In the genomic region with DNA sequence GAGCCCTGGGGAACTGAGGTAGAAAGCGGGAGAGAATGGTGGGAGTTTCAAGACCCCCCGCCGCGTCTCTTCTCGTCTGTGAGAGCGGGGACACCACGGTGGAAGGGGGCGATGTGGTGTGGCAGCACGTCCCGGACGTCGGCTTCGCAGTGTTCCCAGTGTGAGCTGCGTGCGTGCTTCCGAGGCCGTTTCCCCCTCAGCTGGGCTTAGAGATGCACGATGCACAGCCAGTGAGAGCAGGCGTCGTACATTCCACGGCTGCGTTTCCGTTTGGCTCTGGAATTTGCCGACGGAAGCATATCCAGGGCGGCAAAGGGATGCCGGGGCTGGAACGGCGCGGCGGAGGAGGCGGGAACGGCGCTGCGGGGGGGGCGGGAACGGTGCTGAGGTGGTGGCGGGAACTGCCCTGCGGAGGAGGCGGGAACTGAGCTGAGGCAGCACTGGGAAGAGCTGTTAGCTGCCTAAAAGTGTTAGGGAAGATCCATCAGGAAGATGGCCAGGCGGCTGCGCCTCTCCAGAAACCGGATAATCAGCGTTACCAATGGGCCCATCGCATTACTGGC, we compare ENCODE assay signal across 9 cellular contexts. TPM values are rescaled to one million over a fixed set of nuclear protein-coding genes. Genes with fewer than 3 reads are reported as not detected.
DNase-seq lines count a peak whose midpoint lies in the region; ATAC-seq and TF ChIP-seq lines count a peak whose summit lies in the region.
"Had no signal": no experiment of that assay in that cellular context is flagged by ENCODE, and none has a peak within 500 bp of the region (broad histone marks: within the 10 kb centered on the region; RNA-seq: fewer than 3 reads in every experiment).

No MANE protein-coding gene starts in this region.

- DNase-seq in SHP77 (lab: John Stamatoyannopoulos, UW) (peak; percentile 10 to 21), SHP77 treated with DMSO at 0.1 percent for 48 hours (lab: John Stamatoyannopoulos, UW) (no peak), SJCRH30 (peak; percentile 75 to 76), foreskin fibroblast (peak; percentile 42 to 74), activated gamma-delta T cell (lab: John Stamatoyannopoulos, UW) (no peak)

- H3K36me3 Mint-ChIP-seq in nephron (ENCODE audit: low read depth) = peaks cover 19% of the 10 kb centered on the region

- peaks cover 37% of the 10 kb centered on the region for H3K9me3 Mint-ChIP-seq in nephron

- no peaks in the 10 kb centered on the region; the same call in 1 of the 2 replicates for H3K9me3 ChIP-seq in SJCRH30 (replicated peaks)

- H3K27ac Mint-ChIP-seq in nephron = peak overlapping the region; percentile 94 to 99 (median 95)

- no peaks in the 10 kb centered on the region for H3K36me3 ChIP-seq in SJCRH30

- TF ChIP-seq CTCF in foreskin fibroblast (IDR thresholded peaks at IDR 0.05; ENCODE audit: low read depth, low read length) = no peak
- no peak for TF ChIP-seq CTCF in nephron (IDR thresholded peaks at IDR 0.05; ENCODE audit: unreplicated experiment in 3 of 3)

- H3K4me1 ChIP-seq in SJCRH30 = peaks cover 42% of the 10 kb centered on the region

- H3K27me3 Mint-ChIP-seq in nephron (ENCODE audit: low read depth) = peaks cover 11% of the 10 kb centered on the region

- H3K4me3 ChIP-seq in SJCRH30 (peak overlapping the region; percentile 63), foreskin fibroblast (ENCODE audit: low read depth in 1 of 2, low read length in 2 of 2) (peak overlapping the region; percentile 46 to 77)

- no peaks in the 10 kb centered on the region for H3K27me3 ChIP-seq in SJCRH30

- H3K4me3 Mint-ChIP-seq in nephron = peak overlapping the region; percentile 82 to 83 (median 82)

- ATAC-seq in GM18511 (IDR thresholded peaks at IDR 0.05; ENCODE audit: unreplicated experiment) (no peak), GM18861 (IDR thresholded peaks at IDR 0.05; ENCODE audit: unreplicated experiment) (no peak)

- peak overlapping the region; percentile 80 for H3K27ac ChIP-seq in SJCRH30

- peaks cover 48% of the 10 kb centered on the region for H3K4me1 Mint-ChIP-seq in nephron

RNA-seq across cellular contexts. Expression of a gene that starts 37.7 kb away (rescaled TPM):
- 0.51 TPM in 1 of 2 replicates, not detected in the other for total RNA-seq in SJCRH30 (2014; rRNA removed; shearing (Covaris generic))
- total RNA-seq: activated CD8-positive, alpha-beta memory T cell treated with anti-CD3 and anti-CD28 coated beads for 36 hours had no signal

RNA-seq across cellular contexts. Expression of a gene that starts 43.8 kb away (rescaled TPM):
- total RNA-seq in SJCRH30 (2014; rRNA removed; shearing (Covaris generic)) = not detected in 2 replicates
- total RNA-seq: activated CD8-positive, alpha-beta memory T cell treated with anti-CD3 and anti-CD28 coated beads for 36 hours had no signal

Comparison
In these comparisons a context has a peak if more than half of its experiments do, and no peak if none do; other contexts are left out.
1. DNase-seq: peak in SHP77 (2 of 2), SJCRH30 (2 of 2) and foreskin fibroblast (2 of 2); none in SHP77 treated with DMSO at 0.1 percent for 48 hours (single experiment) and activated gamma-delta T cell (single experiment).